Comparison of ENCODE assay signal across 1 cellular context in genomic region chr17:5221912-5222311, GRCh38.
TF ChIP-seq lines count a peak whose summit lies in the region.

No MANE protein-coding gene starts in this region.

TF ChIP-seq in GM12878, 131 proteins besides CTCF, POLR2A, EP300 and RAD21:
- TF ChIP-seq HDGF (IDR thresholded peaks at IDR 0.05) = peak; percentile 54; the same call in 1 of the 2 replicates
- TF ChIP-seq TCF3 (IDR thresholded peaks at IDR 0.05; ENCODE audit: borderline replicate concordance, insufficient read depth, low read depth, low read length) = 0 out of 2 replicates have a peak, but pooled peaks have one; percentile 1
TF ChIP-seq in GM12878: peak in this region for 2; not testable (repeated sequence) for 129.
